ENCODE assay signal across 8 cellular contexts in genomic region chr4:159105761-159106243, GRCh38. TPM values are rescaled to one million over a fixed set of nuclear protein-coding genes. Genes with fewer than 3 reads are reported as not detected.
DNase-seq lines count a peak whose midpoint lies in the region; ATAC-seq, FAIRE-seq and TF ChIP-seq lines count a peak whose summit lies in the region.

No MANE protein-coding gene starts in this region.

- H3K27me3 ChIP-seq in kidney epithelial cell (ENCODE audit: control insufficient read depth, insufficient read depth, low read length) (no peaks in the 10 kb centered on the region), subcutaneous abdominal adipose tissue (ENCODE audit: control insufficient read depth in 5 of 5, insufficient read depth in 4 of 5, low read length in 5 of 5) (no peaks in the 10 kb centered on the region), adrenal gland (no peaks in the 10 kb centered on the region)

- ATAC-seq in HG03354 (IDR thresholded peaks at IDR 0.05; ENCODE audit: poor library complexity, severe bottlenecking, unreplicated experiment) (peak; percentile 19), HG02623 (IDR thresholded peaks at IDR 0.05; ENCODE audit: unreplicated experiment) (no peak)

- H3K4me1 ChIP-seq in subcutaneous abdominal adipose tissue (ENCODE audit: control insufficient read depth in 5 of 5, insufficient read depth in 5 of 5, low read length in 5 of 5), result peaks cover 2 to 52% (median 41%) of the 10 kb centered on the region in 5 donors
- H3K4me1 ChIP-seq in adrenal gland (replicated peaks in 1 of 2), result peaks cover 9 to 34% of the 10 kb centered on the region in 2 donors

- DNase-seq in D721Med (ENCODE audit: insufficient read length, low spot score) (no peak), amniotic epithelial cell (ENCODE audit: low read depth) (peak; percentile 22), kidney epithelial cell (ENCODE audit: low read depth) (no peak), adrenal gland (no peak), iPS-NIHi11 (ENCODE audit: low spot score) (no peak)

- H3K36me3 ChIP-seq in kidney epithelial cell (ENCODE audit: control insufficient read depth, insufficient read depth, low read length), result no peaks in the 10 kb centered on the region
- no peaks in the 10 kb centered on the region for H3K36me3 ChIP-seq in subcutaneous abdominal adipose tissue (ENCODE audit: control insufficient read depth in 5 of 5, insufficient read depth in 5 of 5, low read length in 5 of 5)
- H3K36me3 ChIP-seq in adrenal gland (replicated peaks in 1 of 2), result no peaks in the 10 kb centered on the region

- H3K9ac ChIP-seq in subcutaneous abdominal adipose tissue (ENCODE audit: low read length in 5 of 5), result peak overlapping the region in 4 of 5 donors; percentile 57 to 92 (median 86)

- intact Hi-C loops in adrenal gland (cut with DNase I), result loop anchor here (10.0 kb wide), 1 partner anchor 69 kb away; no protein-coding TSS in a partner anchor

- no peak for TF ChIP-seq POLR2A in adrenal gland (IDR thresholded peaks at IDR 0.05)

- 69 to 80% (median 73%) methylated on average over 4 of the region's 4 CpGs for WGBS in adrenal gland, 4 donors

- H3K27ac ChIP-seq in subcutaneous abdominal adipose tissue (ENCODE audit: low read depth, low read length) (peak overlapping the region; percentile 58), adrenal gland (no peak overlapping the region)

- TF ChIP-seq CTCF in D721Med (IDR thresholded peaks at IDR 0.05; ENCODE audit: insufficient read depth, missing control alignments), result no peak
- TF ChIP-seq CTCF in kidney epithelial cell (IDR thresholded peaks at IDR 0.05; ENCODE audit: insufficient read depth, low read length, poor library complexity, severe bottlenecking), result no peak
- no peak for TF ChIP-seq CTCF in adrenal gland (IDR thresholded peaks at IDR 0.05)

- H3K4me3 ChIP-seq in kidney epithelial cell (ENCODE audit: low read depth, low read length) (peak overlapping the region; percentile 77), subcutaneous abdominal adipose tissue (ENCODE audit: low read depth in 1 of 5, low read length in 5 of 5) (peak overlapping the region; percentile 33 to 94 (median 88)), adrenal gland (no peak overlapping the region)

- FAIRE-seq in D721Med (lab: Jason Lieb, UNC), result peak; percentile 64

- H3K9me3 ChIP-seq in subcutaneous abdominal adipose tissue (ENCODE audit: control insufficient read depth in 5 of 5, low read length in 5 of 5) (no peaks in the 10 kb centered on the region), adrenal gland (replicated peaks in 1 of 3) (no peaks in the 10 kb centered on the region)

RNA-seq across cellular contexts. Expression of gene RAPGEF2, which starts 2.9 kb away (rescaled TPM):
- total RNA-seq in kidney epithelial cell (32.6 and 37.7 TPM in 2 replicates), adrenal gland (10 to 100 TPM; 19.1 to 53.9 (median 27.5) TPM)
- 10 to 100 TPM in 1 of 3 donors, 1 to 10 TPM in 2; 5.2 to 19.4 (median 7.1) TPM for polyA plus RNA-seq in adrenal gland

Comparison
In these comparisons a context has a peak if more than half of its experiments do, and no peak if none do; other contexts are left out.
1. H3K4me3 ChIP-seq: peak in kidney epithelial cell (single experiment) and subcutaneous abdominal adipose tissue (5 of 5); none in adrenal gland (0 of 4).